6 cellular contexts compared by ENCODE assay signal in the genomic region with DNA sequence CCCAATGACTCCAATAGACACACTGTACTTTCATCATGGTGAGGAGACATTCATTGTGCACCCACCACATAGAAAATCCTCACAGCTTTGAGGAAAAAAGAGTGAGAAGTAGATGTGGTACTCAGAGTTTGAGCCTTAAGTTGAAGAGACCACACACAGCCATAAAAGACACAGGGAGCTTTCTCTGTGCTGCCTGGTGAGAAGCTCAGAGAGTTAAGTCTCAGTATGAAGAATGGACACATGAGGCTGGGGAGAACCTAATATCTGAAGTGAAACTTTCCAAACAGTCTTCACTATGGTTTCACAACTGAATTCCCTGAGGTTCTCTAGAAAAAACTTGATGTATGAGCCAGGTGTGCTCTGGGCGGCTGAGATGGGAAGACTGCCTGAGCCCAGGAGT.
"Had no signal": no experiment of that assay in that cellular context is flagged by ENCODE, and none has a peak within 500 bp of the region (broad histone marks: within the 10 kb centered on the region; RNA-seq: fewer than 3 reads in every experiment).

No MANE protein-coding gene starts in this region.

- H3K4me3 Mint-ChIP-seq: GM23338, H9 had no signal

- H3K27ac Mint-ChIP-seq: GM23338, H9 had no signal

- H3K4me2 ChIP-seq: GM23338 had no signal

- H2AFZ ChIP-seq: GM23338 had no signal

- DNase-seq: H9, HCEC 1CT, IMR-90, KG1 had no signal

- H3K4me1 Mint-ChIP-seq: GM23338, H9 had no signal

- H3K4me3 ChIP-seq: GM23338, K562 had no signal

- ATAC-seq: GM23338 had no signal
